ENCODE assay signal across 9 cellular contexts in genomic region chr2:127197475-127198385, GRCh38. TPM values are rescaled to one million over a fixed set of nuclear protein-coding genes. Genes with fewer than 3 reads are reported as not detected.
DNase-seq lines count a peak whose midpoint lies in the region; ATAC-seq and TF ChIP-seq lines count a peak whose summit lies in the region.
"Had no signal": no experiment of that assay in that cellular context is flagged by ENCODE, and none has a peak within 500 bp of the region (broad histone marks: within the 10 kb centered on the region; RNA-seq: fewer than 3 reads in every experiment).

No MANE protein-coding gene starts in this region.

- H4K91ac ChIP-seq in trophoblast cell (ENCODE audit: low read depth, low read length), result no peak overlapping the region

- no peak overlapping the region for H4K8ac ChIP-seq in trophoblast cell (ENCODE audit: low read depth, low read length)

- H3K4ac ChIP-seq in trophoblast cell (ENCODE audit: low read depth, low read length), result no peak overlapping the region

- H3K36me3 ChIP-seq in A673 (ENCODE audit: insufficient read depth, low read length, poor library complexity, severe bottlenecking), result no peaks in the 10 kb centered on the region
- H3K36me3 ChIP-seq in esophagus squamous epithelium, result no peaks in the 10 kb centered on the region
- H3K36me3 ChIP-seq in trophoblast cell (ENCODE audit: control insufficient read depth in 1 of 2, insufficient read depth in 2 of 2, low read length in 2 of 2), result peaks cover 0 to 7% of the 10 kb centered on the region in 2 experiments

- no TSS peak for BruUV-seq in A673 (replicated peaks; lab: Mats Ljungman, UMichigan)

- H2AK5ac ChIP-seq in trophoblast cell (ENCODE audit: low read length), result no peak overlapping the region

- H3K4me1 ChIP-seq in A673 (ENCODE audit: insufficient read depth, low read length, poor library complexity, severe bottlenecking) (peaks cover 6% of the 10 kb centered on the region), esophagus squamous epithelium (peaks cover 0 to 14% (median 0%) of the 10 kb centered on the region in 3 donors), trophoblast cell (ENCODE audit: control insufficient read depth in 1 of 2, insufficient read depth in 2 of 2, low read length in 2 of 2) (no peaks in the 10 kb centered on the region)

- ATAC-seq in GM18519 (IDR thresholded peaks at IDR 0.05; ENCODE audit: low FRiP score, unreplicated experiment) (peak; percentile 85), GM21737 (IDR thresholded peaks at IDR 0.05; ENCODE audit: unreplicated experiment) (no peak)

- TF ChIP-seq CTCF in A673 (conservative IDR thresholded peaks at IDR 0.05; ENCODE audit: low read depth, low read length), result peak; percentile 96
- peak; percentile 83 for TF ChIP-seq CTCF in HL-60 (IDR thresholded peaks at IDR 0.05; ENCODE audit: insufficient read depth, low read length)
- TF ChIP-seq CTCF in esophagus squamous epithelium (IDR thresholded peaks at IDR 0.05), result peak in 5 of 6 experiments; percentile 46 to 75 (median 56)

- H3K14ac ChIP-seq in trophoblast cell (ENCODE audit: low read length), result no peak overlapping the region

- H3K4me2 ChIP-seq in trophoblast cell (ENCODE audit: low read length), result no peak overlapping the region

- no peak overlapping the region for H2BK120ac ChIP-seq in trophoblast cell (ENCODE audit: insufficient read depth, low read length, poor library complexity)

- no peak for TF ChIP-seq POLR2A in esophagus squamous epithelium (IDR thresholded peaks at IDR 0.05)

- H3K18ac ChIP-seq in trophoblast cell (ENCODE audit: low read length), result no peak overlapping the region

- H3K27me3 ChIP-seq in A673 (replicated peaks; ENCODE audit: insufficient read depth, low read depth, low read length, poor library complexity), result no peaks in the 10 kb centered on the region
- no peaks in the 10 kb centered on the region for H3K27me3 ChIP-seq in HL-60 (ENCODE audit: insufficient read depth, poor library complexity, severe bottlenecking)
- no peaks in the 10 kb centered on the region for H3K27me3 ChIP-seq in esophagus squamous epithelium
- H3K27me3 ChIP-seq in trophoblast cell (ENCODE audit: insufficient read depth, low read length), result no peaks in the 10 kb centered on the region

- no peak overlapping the region for H4K12ac ChIP-seq in trophoblast cell (ENCODE audit: low read depth, low read length)

- 45 to 53% methylated on average over 19 of the region's 19 CpGs for WGBS in esophagus squamous epithelium, 2 donors
- no CpG with 5 or more reads among the region's 19 CpGs for WGBS in trophoblast cell (ENCODE audit: extremely low coverage, insufficient coverage, insufficient read length)

- H3K79me1 ChIP-seq in trophoblast cell (ENCODE audit: low read length), result no peaks in the 10 kb centered on the region

- H3K27ac ChIP-seq in A673 (ENCODE audit: low read depth, low read length, poor library complexity, severe bottlenecking) (no peak overlapping the region), HL-60 (replicated peaks) (peak overlapping the region; percentile 67), esophagus squamous epithelium (no peak overlapping the region), trophoblast cell (ENCODE audit: low read depth, low read length) (no peak overlapping the region)

- H3K9me3 ChIP-seq in A673 (ENCODE audit: low read depth, low read length, poor library complexity, severe bottlenecking) (no peaks in the 10 kb centered on the region), esophagus squamous epithelium (no peaks in the 10 kb centered on the region), trophoblast cell (ENCODE audit: insufficient read depth, low read depth, low read length) (no peaks in the 10 kb centered on the region)

- no peak overlapping the region for H2BK5ac ChIP-seq in trophoblast cell (ENCODE audit: low read depth, low read length, poor library complexity)

- no peak overlapping the region for H2BK12ac ChIP-seq in trophoblast cell (ENCODE audit: low read length)

- H3K79me2 ChIP-seq in trophoblast cell (ENCODE audit: control insufficient read depth, insufficient read depth, low read length, poor library complexity), result no peaks in the 10 kb centered on the region

- CTCF ChIA-PET in A673 (lab: Charles Lee), result interaction anchor here (0.6 to 1.7 kb wide), 12 partner anchors 21 to 452 kb away, joined by 3 to 14 read pairs (median 5); partner anchors contain the start of gene ERCC3

- POLR2A ChIA-PET in A673 (lab: Charles Lee; ENCODE audit: low non-redundant PET), result interaction anchor here (1.2 kb wide), 1 partner anchor 77 kb away, joined by 4 read pairs; no protein-coding TSS in a partner anchor

- DNase-seq in A673 (ENCODE audit: low spot score) (peak; percentile 89), HL-60 (ENCODE audit: low read depth in 1 of 2, low spot score in 1 of 2) (peak; percentile 61 to 93), NOMO-1 treated with dmso at 0.1 percent for 144 hours (lab: John Stamatoyannopoulos, UW; ENCODE audit: unreplicated experiment) (peak; percentile 3), esophagus squamous epithelium (lab: John Stamatoyannopoulos, UW) (no peak), trophoblast cell (peak; percentile 74 to 81)
- DNase-seq in activated CD8-positive, alpha-beta memory T cell treated with anti-CD3 and anti-CD28 coated beads, Interleukin-2, amount 50 U/mL, for 48 hours, result peak; percentile 76

- no peak overlapping the region for H2AFZ ChIP-seq in trophoblast cell (ENCODE audit: insufficient read depth, low read length, poor library complexity)

- intact Hi-C loops in A673 (cut with micrococcal nuclease; ENCODE audit: unreplicated experiment) (loop anchor here (1.0 to 5.0 kb wide), 4 partner anchors 95 to 452 kb away; partner anchors contain the start of gene ERCC3), esophagus squamous epithelium (cut with DNase I) (loop anchor here (10.0 kb wide), 1 partner anchor 267 kb away; no protein-coding TSS in a partner anchor)

- H3K9ac ChIP-seq in trophoblast cell (ENCODE audit: low read length), result no peak overlapping the region

- H3K23ac ChIP-seq in trophoblast cell (ENCODE audit: low read length), result no peak overlapping the region

- peak overlapping the region; percentile 36 for H3K4me3 ChIP-seq in A673 (ENCODE audit: low read depth, low read length, poor library complexity, severe bottlenecking)
- H3K4me3 ChIP-seq in HL-60 (replicated peaks; ENCODE audit: insufficient read depth, low read length), result peak overlapping the region; percentile 10
- H3K4me3 ChIP-seq in esophagus squamous epithelium, result no peak overlapping the region
- H3K4me3 ChIP-seq in trophoblast cell (ENCODE audit: low read depth, low read length), result no peak overlapping the region

RNA-seq across cellular contexts. Expression of gene CYP27C1, which starts 22.4 kb away (rescaled TPM):
- total RNA-seq in A673 (2021) (3.0 and 4.2 TPM in 2 replicates), esophagus squamous epithelium (1 to 10 TPM in 3 of 4 donors, under 1 TPM in 1; 0.95 to 4.6 (median 1.6) TPM)
- polyA plus RNA-seq in trophoblast cell (2013), result 0.79 and 1.0 TPM in 2 replicates
- total RNA-seq: mononuclear cell had no signal

Comparison
In these comparisons a context has a peak if more than half of its experiments do, and no peak if none do; other contexts are left out.
1. H3K4me3 ChIP-seq: peak in A673 (single experiment) and HL-60 (single experiment); none in esophagus squamous epithelium (0 of 4) and trophoblast cell (single experiment).
2. Peak in every context shown above with its lines, with median percentiles within 50 percentile points of each other: CTCF ChIP-seq.